8 cellular contexts compared by ENCODE assay signal in the genomic region with DNA sequence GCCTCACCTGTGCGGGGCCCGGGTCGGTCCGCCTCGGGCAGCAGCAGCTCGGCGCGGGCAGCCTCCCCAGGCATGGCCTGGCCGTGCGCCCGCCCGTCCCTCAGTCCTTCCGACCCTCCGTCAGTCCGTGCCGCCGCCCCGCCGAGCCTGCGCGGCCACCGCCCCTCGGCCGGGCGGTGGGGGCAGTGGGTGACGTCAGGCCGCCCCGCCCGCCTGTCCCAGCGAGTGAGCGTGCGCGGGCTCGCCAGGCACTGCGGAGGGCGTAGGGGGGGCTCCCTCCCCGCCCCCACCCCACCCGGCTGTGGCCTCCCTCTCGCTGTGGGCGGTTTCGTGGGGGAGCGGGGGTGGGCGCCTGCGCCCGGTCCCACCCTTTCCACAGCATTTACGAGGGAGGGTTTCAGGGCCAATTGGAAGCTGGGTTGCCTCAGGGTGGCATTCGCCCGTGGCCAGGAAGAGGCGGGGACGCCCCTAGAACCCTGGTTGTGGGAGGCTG. TPM values are rescaled to one million over a fixed set of nuclear protein-coding genes. Genes with fewer than 3 reads are reported as not detected.
DNase-seq lines count a peak whose midpoint lies in the region; ATAC-seq and TF ChIP-seq lines count a peak whose summit lies in the region.

A gene with protein sequence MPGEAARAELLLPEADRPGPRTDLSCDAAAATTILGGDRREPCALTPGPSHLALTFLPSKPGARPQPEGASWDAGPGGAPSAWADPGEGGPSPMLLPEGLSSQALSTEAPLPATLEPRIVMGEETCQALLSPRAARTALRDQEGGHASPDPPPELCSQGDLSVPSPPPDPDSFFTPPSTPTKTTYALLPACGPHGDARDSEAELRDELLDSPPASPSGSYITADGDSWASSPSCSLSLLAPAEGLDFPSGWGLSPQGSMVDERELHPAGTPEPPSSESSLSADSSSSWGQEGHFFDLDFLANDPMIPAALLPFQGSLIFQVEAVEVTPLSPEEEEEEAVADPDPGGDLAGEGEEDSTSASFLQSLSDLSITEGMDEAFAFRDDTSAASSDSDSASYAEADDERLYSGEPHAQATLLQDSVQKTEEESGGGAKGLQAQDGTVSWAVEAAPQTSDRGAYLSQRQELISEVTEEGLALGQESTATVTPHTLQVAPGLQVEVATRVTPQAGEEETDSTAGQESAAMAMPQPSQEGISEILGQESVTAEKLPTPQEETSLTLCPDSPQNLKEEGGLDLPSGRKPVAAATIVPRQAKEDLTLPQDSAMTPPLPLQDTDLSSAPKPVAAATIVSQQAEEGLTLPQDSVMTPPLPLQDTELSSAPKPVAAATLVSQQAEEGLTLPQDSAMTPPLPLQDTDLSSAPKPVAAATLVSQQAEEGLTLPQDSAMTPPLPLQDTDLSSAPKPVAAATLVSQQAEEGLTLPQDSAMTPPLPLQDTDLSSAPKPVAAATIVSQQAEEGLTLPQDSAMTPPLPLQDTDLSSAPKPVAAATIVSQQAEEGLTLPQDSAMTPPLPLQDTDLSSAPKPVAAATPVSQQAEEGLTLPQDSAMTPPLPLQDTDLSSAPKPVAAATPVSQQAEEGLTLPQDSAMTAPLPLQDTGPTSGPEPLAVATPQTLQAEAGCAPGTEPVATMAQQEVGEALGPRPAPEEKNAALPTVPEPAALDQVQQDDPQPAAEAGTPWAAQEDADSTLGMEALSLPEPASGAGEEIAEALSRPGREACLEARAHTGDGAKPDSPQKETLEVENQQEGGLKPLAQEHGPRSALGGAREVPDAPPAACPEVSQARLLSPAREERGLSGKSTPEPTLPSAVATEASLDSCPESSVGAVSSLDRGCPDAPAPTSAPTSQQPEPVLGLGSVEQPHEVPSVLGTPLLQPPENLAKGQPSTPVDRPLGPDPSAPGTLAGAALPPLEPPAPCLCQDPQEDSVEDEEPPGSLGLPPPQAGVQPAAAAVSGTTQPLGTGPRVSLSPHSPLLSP (N-terminal part only) (minus strand): TSS at position 149 of the 493 bp plus-strand sequence. CDS start 75 bp downstream, at position 74.

- H3K4me1 ChIP-seq in thymus (ENCODE audit: control insufficient read depth, insufficient read depth, low read length): peaks cover 5% of the 10 kb centered on the region

- ATAC-seq in T-cell (replicated peaks in 1 of 4): peak; percentile 56 to 67 (median 60)

- H3K27ac Mint-ChIP-seq in T-cell (no peak within 1 kb of the TSS), endothelial cell (ENCODE audit: unreplicated experiment) (peak within 1 kb of the TSS; percentile 84)

- no peaks in the 10 kb centered on the region for H3K36me3 Mint-ChIP-seq in T-cell
- H3K36me3 Mint-ChIP-seq in endothelial cell (ENCODE audit: low read depth, unreplicated experiment): peaks cover 4% of the 10 kb centered on the region

- no peak within 1 kb of the TSS for H3K27ac ChIP-seq in thymus (ENCODE audit: low read depth)

- peaks cover 8 to 11% (median 9%) of the 10 kb centered on the region in 3 donors for H3K4me1 Mint-ChIP-seq in T-cell
- peaks cover 10% of the 10 kb centered on the region for H3K4me1 Mint-ChIP-seq in endothelial cell (ENCODE audit: unreplicated experiment)

- TF ChIP-seq CTCF in endothelial cell (IDR thresholded peaks at IDR 0.05; ENCODE audit: unreplicated experiment): no peak

- H3K4me3 Mint-ChIP-seq in T-cell (peak within 1 kb of the TSS; percentile 57 to 69 (median 65)), endothelial cell (ENCODE audit: unreplicated experiment) (peak within 1 kb of the TSS; percentile 65)

- H3K9me3 Mint-ChIP-seq in T-cell (peaks cover 0 to 3% (median 2%) of the 10 kb centered on the region in 3 donors), endothelial cell (ENCODE audit: unreplicated experiment) (no peaks in the 10 kb centered on the region)

- CTCF ChIA-PET in T-cell (lab: Charles Lee): no interaction called here

- peaks cover 6% of the 10 kb centered on the region for H3K27me3 ChIP-seq in thymus (ENCODE audit: control insufficient read depth, insufficient read depth)

- peak; percentile 71 for DNase-seq in NCI-H748 treated with DMSO at 0.1 percent for 48 hours (lab: John Stamatoyannopoulos, UW)
- DNase-seq in NCI-H748 (lab: John Stamatoyannopoulos, UW; ENCODE audit: unreplicated experiment): no peak
- peak in 4 of 34 experiments; percentile 10 to 30 (median 22) for DNase-seq in T-cell
- no peak for DNase-seq in endothelial cell (ENCODE audit: low spot score)
- peak; percentile 89 for DNase-seq in mesenteric fat pad (ENCODE audit: low spot score)
- no peak for DNase-seq in NK-92 treated with Interleukin-12 subunit alpha and Interleukin-12 subunit beta, amount 100 ng/mL, for 24 hours (lab: John Stamatoyannopoulos, UW)
- no peak for DNase-seq in stimulated activated naive CD4-positive, alpha-beta T cell treated with Interleukin-2 at 50 U/mL for 16 hours (lab: John Stamatoyannopoulos, UW)

- H3K27me3 Mint-ChIP-seq in T-cell (peaks cover 0 to 12% of the 10 kb centered on the region in 2 donors), endothelial cell (ENCODE audit: unreplicated experiment) (peaks cover 11% of the 10 kb centered on the region)

- POLR2A ChIA-PET in T-cell (lab: Charles Lee): interaction anchor here in 1 of 2 donors (0.7 kb wide), 1 partner anchor 116 kb away, joined by 3 read pairs; no protein-coding TSS in a partner anchor

- H3K4me3 ChIP-seq in thymus (ENCODE audit: low read length): peak within 1 kb of the TSS; percentile 34

- 2% methylated on average over 50 of the region's 50 CpGs for WGBS in thymus

- H3K36me3 ChIP-seq in thymus (ENCODE audit: control insufficient read depth, insufficient read depth): no peaks in the 10 kb centered on the region

- H3K9me3 ChIP-seq in thymus (ENCODE audit: control insufficient read depth): no peaks in the 10 kb centered on the region

RNA-seq across cellular contexts. Expression of the gene that starts here (rescaled TPM):
- 1 to 10 TPM in 1 of 5 donors, under 1 TPM in 4; 0.10 to 1.6 (median 0.20) TPM for total RNA-seq in T-cell
- total RNA-seq in endothelial cell (ENCODE audit: unreplicated experiment): 3.5 TPM
- 6.2 TPM for total RNA-seq in mesenteric fat pad
- 0.94 TPM for polyA plus RNA-seq in thymus

Comparison
In these comparisons a context has a peak if more than half of its experiments do, and no peak if none do; other contexts are left out.
1. DNase-seq: peak in NCI-H748 treated with DMSO at 0.1 percent for 48 hours (single experiment) and mesenteric fat pad (single experiment); none in NCI-H748 (single experiment), endothelial cell (single experiment), NK-92 treated with Interleukin-12 subunit alpha and Interleukin-12 subunit beta, amount 100 ng/mL, for 24 hours (single experiment) and stimulated activated naive CD4-positive, alpha-beta T cell treated with Interleukin-2 at 50 U/mL for 16 hours (single experiment).